In genomic region chr5:35199886-35200285, GRCh38 we compare ENCODE assay signal across 7 cellular contexts.
"Had no signal": no experiment of that assay in that cellular context is flagged by ENCODE, and none has a peak within 500 bp of the region (broad histone marks: within the 10 kb centered on the region; RNA-seq: fewer than 3 reads in every experiment).

No MANE protein-coding gene starts in this region.

- H3K36me3 ChIP-seq: HAP-1 had no signal

- H3K9me3 ChIP-seq: HAP-1 had no signal

- H3K9ac ChIP-seq: GM23248 had no signal

- DNase-seq: GM23248, GOT3, H7, HFFc6, IMR-90 had no signal

- H3K27ac ChIP-seq: GM23248, HL-60 had no signal

- H3K4me3 ChIP-seq: GM23248, HAP-1 had no signal

- H2AFZ ChIP-seq: GM23248 had no signal
